ENCODE assay signal across 10 cellular contexts in genomic region chr4:123811763-123812390, GRCh38.
DNase-seq lines count a peak whose midpoint lies in the region; ATAC-seq and TF ChIP-seq lines count a peak whose summit lies in the region.
"Had no signal": no experiment of that assay in that cellular context is flagged by ENCODE, and none has a peak within 500 bp of the region (broad histone marks: within the 10 kb centered on the region; RNA-seq: fewer than 3 reads in every experiment).

No MANE protein-coding gene starts in this region.

- TF ChIP-seq CTCF in left lung (IDR thresholded peaks at IDR 0.05) (no peak), sigmoid colon (IDR thresholded peaks at IDR 0.05) (no peak), adrenal gland (IDR thresholded peaks at IDR 0.05) (no peak)

- H3K36me3 ChIP-seq in BLaER1 treated with 17β-estradiol and CSF1 and Interleukin-3, amounts not matched to agents 10 nM and 100 nM = no peaks in the 10 kb centered on the region
- H3K36me3 ChIP-seq in left lung (no peaks in the 10 kb centered on the region), sigmoid colon (no peaks in the 10 kb centered on the region), adrenal gland (replicated peaks in 1 of 2) (no peaks in the 10 kb centered on the region)

- 33 to 57% methylated on average over 11 of the region's 11 CpGs for WGBS in sigmoid colon, 2 donors
- 66 to 74% (median 68%) methylated on average over 11 of the region's 11 CpGs for WGBS in adrenal gland, 4 donors

- H3K4me3 ChIP-seq in BLaER1 treated with 17β-estradiol and CSF1 and Interleukin-3, amounts not matched to agents 10 nM and 100 nM = peak overlapping the region in 3 of 10 experiments; percentile 29 to 37 (median 34); a peak in 4 of 20 replicates
- H3K4me3 ChIP-seq in left lung (no peak overlapping the region), sigmoid colon (peak overlapping the region in 2 of 4 donors; percentile 0 to 17), adrenal gland (no peak overlapping the region)

- H3K9me3 ChIP-seq in BLaER1 treated with 17β-estradiol and CSF1 and Interleukin-3, amounts not matched to agents 10 nM and 100 nM (replicated peaks in 1 of 11) = no peaks in the 10 kb centered on the region
- H3K9me3 ChIP-seq in left lung = no peaks in the 10 kb centered on the region
- no peaks in the 10 kb centered on the region for H3K9me3 ChIP-seq in sigmoid colon
- H3K9me3 ChIP-seq in adrenal gland (replicated peaks in 1 of 3) = no peaks in the 10 kb centered on the region

- intact Hi-C loops in left lung (cut with DNase I) (no loop called here), sigmoid colon (cut with DNase I) (no loop called here), adrenal gland (cut with DNase I) (no loop called here)

- DNase-seq in NAMALWA (ENCODE audit: low spot score) (peak; percentile 52), left lung (no peak), sigmoid colon (no peak), adrenal gland (no peak)
- DNase-seq in activated effector memory CD4-positive, alpha-beta T cell treated with anti-CD3 and anti-CD28 coated beads, Interleukin-2, amount 50 U/mL, for 16 hours = no peak
- DNase-seq: KG1, mesendoderm had no signal

- peak overlapping the region in 5 of 11 experiments; percentile 38 to 77 (median 54); a peak in 10 of 22 replicates for H3K9ac ChIP-seq in BLaER1 treated with 17β-estradiol and CSF1 and Interleukin-3, amounts not matched to agents 10 nM and 100 nM

- peaks cover 5 to 20% (median 11%) of the 10 kb centered on the region in 10 experiments; a peak in 13 of 20 replicates for H3K4me1 ChIP-seq in BLaER1 treated with 17β-estradiol and CSF1 and Interleukin-3, amounts not matched to agents 10 nM and 100 nM
- H3K4me1 ChIP-seq in left lung (no peaks in the 10 kb centered on the region), sigmoid colon (peaks cover 0 to 4% (median 0%) of the 10 kb centered on the region in 4 donors), adrenal gland (replicated peaks in 1 of 2) (no peaks in the 10 kb centered on the region)

- peak overlapping the region; percentile 3 to 94 (median 54) for H3K4me2 ChIP-seq in BLaER1 treated with 17β-estradiol and CSF1 and Interleukin-3, amounts not matched to agents 10 nM and 100 nM

- H3K27me3 ChIP-seq in BLaER1 treated with 17β-estradiol and CSF1 and Interleukin-3, amounts not matched to agents 10 nM and 100 nM = no peaks in the 10 kb centered on the region
- H3K27me3 ChIP-seq in left lung (no peaks in the 10 kb centered on the region), sigmoid colon (no peaks in the 10 kb centered on the region), adrenal gland (no peaks in the 10 kb centered on the region)

- TF ChIP-seq EP300 in sigmoid colon (IDR thresholded peaks at IDR 0.05) = no peak

- H3K27ac ChIP-seq in BLaER1 treated with 17β-estradiol and CSF1 and Interleukin-3, amounts not matched to agents 10 nM and 100 nM = peak overlapping the region in 5 of 11 experiments; percentile 33 to 72 (median 59); a peak in 10 of 22 replicates
- H3K27ac ChIP-seq in left lung (peak overlapping the region; percentile 39 to 67), sigmoid colon (peak overlapping the region in 2 of 4 donors; percentile 6 to 19), adrenal gland (peak overlapping the region in 1 of 5 donors; percentile 18)

- H4K20me1 ChIP-seq in BLaER1 treated with 17β-estradiol and CSF1 and Interleukin-3, amounts not matched to agents 10 nM and 100 nM = no peaks in the 10 kb centered on the region

- TF ChIP-seq POLR2A in sigmoid colon (IDR thresholded peaks at IDR 0.05) (no peak), adrenal gland (IDR thresholded peaks at IDR 0.05) (no peak)

- ATAC-seq in GM21367 (IDR thresholded peaks at IDR 0.05; ENCODE audit: unreplicated experiment) (peak; percentile 75), left lung (peak; percentile 13), HG03457 (IDR thresholded peaks at IDR 0.05; ENCODE audit: unreplicated experiment) (no peak)
